ENCODE assay signal across 25 cellular contexts in genomic region chr7:98815313-98815712, GRCh38. TPM values are rescaled to one million over a fixed set of nuclear protein-coding genes. Genes with fewer than 3 reads are reported as not detected.
"Had no signal": no experiment of that assay in that cellular context is flagged by ENCODE, and none has a peak within 500 bp of the region (broad histone marks: within the 10 kb centered on the region; RNA-seq: fewer than 3 reads in every experiment).

No MANE protein-coding gene starts in this region.

- H3K4me3 ChIP-seq: esophagus squamous epithelium, gastrocnemius medialis, heart right ventricle, left lung, lower lobe of right lung, mucosa of descending colon had no signal

- H3K27ac ChIP-seq: epithelial cell of prostate, esophagus squamous epithelium, gastrocnemius medialis, left lung, lower lobe of right lung had no signal

- H3K36me3 ChIP-seq: esophagus squamous epithelium, gastrocnemius medialis, heart right ventricle, left lung, lower lobe of right lung had no signal

- H3K9me3 ChIP-seq: esophagus squamous epithelium, gastrocnemius medialis, heart right ventricle, left lung, lower lobe of right lung, mucosa of descending colon had no signal

- ATAC-seq: effector memory CD8-positive, alpha-beta T cell; esophagus mucosa; gastrocnemius medialis; left lung; lower lobe of right lung; mucosa of descending colon had no signal

- DNase-seq: cortex of kidney; effector CD8-positive, alpha-beta T cell; effector memory CD8-positive, alpha-beta T cell; endodermal cell; erythroblast; esophagus squamous epithelium; foreskin fibroblast; foreskin melanocyte; gastrocnemius medialis; glutamatergic neuron; head of caudate nucleus; heart right ventricle; hippocampal formation; left cardiac atrium; left ventricle myocardium superior; lower lobe of right lung; mesenchymal stem cell; mucosa of descending colon had no signal

- H3K27me3 ChIP-seq: esophagus squamous epithelium, gastrocnemius medialis, heart right ventricle, left lung had no signal

- H3K4me1 ChIP-seq: esophagus squamous epithelium, gastrocnemius medialis, left lung, lower lobe of right lung had no signal

RNA-seq across cellular contexts. Expression of gene TMEM130, which starts 54.5 kb away (rescaled TPM):
- total RNA-seq: dermis microvascular lymphatic vessel endothelial cell, esophagus mucosa, gastrocnemius medialis, glomerular endothelial cell, left ventricle myocardium superior, lung microvascular endothelial cell, myocyte had no signal
